ENCODE assay signal across 11 cellular contexts in the genomic region with DNA sequence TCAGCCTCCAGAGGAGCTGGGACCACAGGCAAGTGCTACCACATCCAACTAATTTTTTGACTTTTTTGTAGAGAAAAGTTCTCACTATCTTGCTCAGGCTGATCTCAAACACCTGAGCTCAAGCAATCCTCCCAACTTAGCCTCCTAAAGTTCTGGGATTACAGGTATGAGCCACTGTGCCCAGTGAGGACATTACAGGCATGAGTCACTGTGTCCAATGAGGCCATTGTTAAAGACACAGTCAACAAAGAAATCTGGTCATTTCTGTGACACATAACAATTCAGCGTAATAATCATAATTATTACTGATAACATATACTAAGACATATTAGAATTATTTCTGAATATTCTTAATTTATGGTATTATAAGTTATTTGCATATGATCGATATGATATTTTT.
"Had no signal": no experiment of that assay in that cellular context is flagged by ENCODE, and none has a peak within 500 bp of the region (broad histone marks: within the 10 kb centered on the region; RNA-seq: fewer than 3 reads in every experiment).

No MANE protein-coding gene starts in this region.

- ATAC-seq: GM23338, HCT116 had no signal

- DNase-seq: GM23248, GOT3, H7, H9, HCEC 1CT, HFFc6 had no signal

- H3K4me2 ChIP-seq: GM23338 had no signal

- H3K4me3 ChIP-seq: GM23248, GM23338, HAP-1 had no signal

- H3K36me3 ChIP-seq: HAP-1 had no signal

- H3K9ac ChIP-seq: GM23248 had no signal

- H3K9me3 ChIP-seq: HAP-1 had no signal

- H2AFZ ChIP-seq: GM23248, GM23338 had no signal

- FAIRE-seq: H1, H54 had no signal

- H3K27ac ChIP-seq: GM23248 had no signal

- H3K4me1 ChIP-seq: HAP-1 had no signal
